1 cellular context compared by ENCODE assay signal in genomic region chrX:48461830-48462229, GRCh38.
TF ChIP-seq lines count a peak whose summit lies in the region.

No MANE protein-coding gene starts in this region.

TF ChIP-seq in GM12891, 5 proteins besides CTCF, POLR2A, EP300 and RAD21:
- no peak for TF ChIP-seq PAX5 (IDR thresholded peaks at IDR 0.05; ENCODE audit: insufficient read depth, low read length, severe bottlenecking)
- TF ChIP-seq TAF1 (IDR thresholded peaks at IDR 0.05; ENCODE audit: low read depth, low read length) = no peak
- no peak for TF ChIP-seq POLR2AphosphoS5 (IDR thresholded peaks at IDR 0.05; ENCODE audit: low read depth, low read length)
